Comparison of ENCODE assay signal across 8 cellular contexts in the genomic region with DNA sequence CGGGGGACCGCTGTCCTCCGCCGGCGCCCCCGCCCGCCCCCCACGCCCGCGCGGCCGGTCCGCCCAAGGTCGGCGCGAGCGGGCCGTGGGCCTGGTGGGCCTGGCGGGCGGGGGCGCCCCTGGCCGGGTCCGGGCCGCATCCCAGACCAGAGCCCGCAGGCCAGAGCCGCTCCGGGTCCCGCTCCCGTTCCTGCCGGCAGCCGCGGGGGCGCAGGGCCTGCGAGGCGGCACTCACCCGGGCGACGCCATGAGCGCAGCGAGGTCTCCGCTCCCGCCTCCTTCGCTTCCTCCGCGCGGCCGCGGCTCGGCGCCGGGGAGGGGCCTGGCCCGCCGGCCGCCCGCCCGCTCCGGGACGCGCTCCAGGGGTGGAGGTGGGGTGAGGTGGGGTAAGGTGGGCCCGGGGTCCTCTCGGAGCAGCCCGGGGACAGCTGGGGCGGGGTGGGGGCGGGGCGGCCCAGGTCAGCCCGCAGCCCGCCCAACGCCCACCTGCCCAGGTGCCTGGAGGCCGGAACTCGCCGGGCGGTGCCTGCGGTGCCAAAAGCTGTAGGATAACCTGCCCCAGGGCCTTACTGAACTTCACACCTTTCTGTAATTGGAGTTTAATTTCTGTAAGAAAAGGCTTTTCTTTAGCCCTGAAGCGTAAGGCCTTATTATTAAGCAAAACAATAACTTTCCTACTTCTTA. TPM values are rescaled to one million over a fixed set of nuclear protein-coding genes. Genes with fewer than 3 reads are reported as not detected.
A peak's percentile ranks its signal among the peaks of the same experiment; 100 is the strongest.
DNase-seq lines count a peak whose midpoint lies in the region; ATAC-seq and TF ChIP-seq lines count a peak whose summit lies in the region.

A gene with protein sequence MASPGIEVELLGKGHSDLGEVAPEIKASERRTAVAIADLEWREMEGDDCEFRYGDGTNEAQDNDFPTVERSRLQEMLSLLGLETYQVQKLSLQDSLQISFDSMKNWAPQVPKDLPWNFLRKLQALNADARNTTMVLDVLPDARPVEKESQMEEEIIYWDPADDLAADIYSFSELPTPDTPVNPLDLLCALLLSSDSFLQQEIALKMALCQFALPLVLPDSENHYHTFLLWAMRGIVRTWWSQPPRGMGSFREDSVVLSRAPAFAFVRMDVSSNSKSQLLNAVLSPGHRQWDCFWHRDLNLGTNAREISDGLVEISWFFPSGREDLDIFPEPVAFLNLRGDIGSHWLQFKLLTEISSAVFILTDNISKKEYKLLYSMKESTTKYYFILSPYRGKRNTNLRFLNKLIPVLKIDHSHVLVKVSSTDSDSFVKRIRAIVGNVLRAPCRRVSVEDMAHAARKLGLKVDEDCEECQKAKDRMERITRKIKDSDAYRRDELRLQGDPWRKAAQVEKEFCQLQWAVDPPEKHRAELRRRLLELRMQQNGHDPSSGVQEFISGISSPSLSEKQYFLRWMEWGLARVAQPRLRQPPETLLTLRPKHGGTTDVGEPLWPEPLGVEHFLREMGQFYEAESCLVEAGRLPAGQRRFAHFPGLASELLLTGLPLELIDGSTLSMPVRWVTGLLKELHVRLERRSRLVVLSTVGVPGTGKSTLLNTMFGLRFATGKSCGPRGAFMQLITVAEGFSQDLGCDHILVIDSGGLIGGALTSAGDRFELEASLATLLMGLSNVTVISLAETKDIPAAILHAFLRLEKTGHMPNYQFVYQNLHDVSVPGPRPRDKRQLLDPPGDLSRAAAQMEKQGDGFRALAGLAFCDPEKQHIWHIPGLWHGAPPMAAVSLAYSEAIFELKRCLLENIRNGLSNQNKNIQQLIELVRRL (minus strand): TSS at position 270 of the 684 bp plus-strand sequence. CDS start 21 bp downstream, at position 249.

- H3K4me1 Mint-ChIP-seq in dendritic cell treated with granulocyte-macrophage colony-stimulating factor and Interleukin-4, amounts not matched to agents 40 ng/mL and 50 ng/mL, for 4 days (ENCODE audit: low read depth): peaks cover 37% of the 10 kb centered on the region

- no peaks in the 10 kb centered on the region for H3K9me3 Mint-ChIP-seq in dendritic cell treated with granulocyte-macrophage colony-stimulating factor and Interleukin-4, amounts not matched to agents 40 ng/mL and 50 ng/mL, for 4 days

- no peaks in the 10 kb centered on the region for H3K9me3 ChIP-seq in HAP-1
- H3K9me3 ChIP-seq in left lung: no peaks in the 10 kb centered on the region

- TF ChIP-seq POLR2A in NB4 (IDR thresholded peaks at IDR 0.05; ENCODE audit: extremely low read depth, insufficient read length): peak; percentile 57

- TF ChIP-seq CTCF in GM13976 (IDR thresholded peaks at IDR 0.05; ENCODE audit: borderline replicate concordance, control extremely low read depth, extremely low read depth, insufficient read depth, missing control alignments) (no peak), NB4 (IDR thresholded peaks at IDR 0.05; ENCODE audit: low read depth, low read length) (no peak), left lung (IDR thresholded peaks at IDR 0.05) (no peak)

- peak within 1 kb of the TSS; percentile 91 for H3K4me3 Mint-ChIP-seq in dendritic cell treated with granulocyte-macrophage colony-stimulating factor and Interleukin-4, amounts not matched to agents 40 ng/mL and 50 ng/mL, for 4 days

- intact Hi-C loops in dendritic cell treated with granulocyte-macrophage colony-stimulating factor and Interleukin-4, amounts not matched to agents 40 ng/mL and 50 ng/mL, for 4 days (cut with micrococcal nuclease): no loop called here
- intact Hi-C loops in left lung (cut with DNase I): no loop called here

- in situ Hi-C loops in GM13976 (cut with MboI; ENCODE audit: low sequenced_read_pairs, unreplicated experiment): no loop called here
- in situ Hi-C loops in HAP-1 (cut with MboI; ENCODE audit: low sequenced_read_pairs): no loop called here

- peak within 1 kb of the TSS; percentile 88 for H3K27ac Mint-ChIP-seq in dendritic cell treated with granulocyte-macrophage colony-stimulating factor and Interleukin-4, amounts not matched to agents 40 ng/mL and 50 ng/mL, for 4 days

- DNase-seq in GM13976 (ENCODE audit: low spot score): peak; percentile 90
- peak in 1 of 2 experiments; percentile 63 for DNase-seq in HAP-1 (ENCODE audit: low spot score in 2 of 2)
- peak; percentile 70 for DNase-seq in NB4 (ENCODE audit: low read depth)
- DNase-seq in activated CD4-positive, alpha-beta T cell treated with anti-CD3 and anti-CD28 coated beads for 48 hours: peak; percentile 63
- peak; percentile 59 to 94 for DNase-seq in left lung
- peak; percentile 64 for DNase-seq in stimulated activated CD4-positive, alpha-beta T cell treated with anti-CD3 and anti-CD28 coated beads, Interleukin-4, amount 100 ng/mL, for 1 hour

- H3K4me1 ChIP-seq in HAP-1: peaks cover 6% of the 10 kb centered on the region; the same call in 1 of the 2 replicates
- H3K4me1 ChIP-seq in left lung: peaks cover 17 to 27% of the 10 kb centered on the region in 2 donors

- H3K4me3 ChIP-seq in HAP-1: peak within 1 kb of the TSS; percentile 47
- peak within 1 kb of the TSS; percentile 60 for H3K4me3 ChIP-seq in NB4 (ENCODE audit: low read depth, low read length)
- peak within 1 kb of the TSS; percentile 56 to 68 for H3K4me3 ChIP-seq in left lung

- no peaks in the 10 kb centered on the region for H3K27me3 Mint-ChIP-seq in dendritic cell treated with granulocyte-macrophage colony-stimulating factor and Interleukin-4, amounts not matched to agents 40 ng/mL and 50 ng/mL, for 4 days

- ATAC-seq in left lung (peak; percentile 85), HG03457 (IDR thresholded peaks at IDR 0.05; ENCODE audit: unreplicated experiment) (no peak)

- H3K27ac ChIP-seq in left lung: peak within 1 kb of the TSS; percentile 80

- H3K27me3 ChIP-seq in HAP-1 (ENCODE audit: low read depth) (no peaks in the 10 kb centered on the region), left lung (no peaks in the 10 kb centered on the region)

- H3K36me3 ChIP-seq in HAP-1 (replicated peaks): no peaks in the 10 kb centered on the region
- no peaks in the 10 kb centered on the region for H3K36me3 ChIP-seq in left lung

- peaks cover 23% of the 10 kb centered on the region for H3K36me3 Mint-ChIP-seq in dendritic cell treated with granulocyte-macrophage colony-stimulating factor and Interleukin-4, amounts not matched to agents 40 ng/mL and 50 ng/mL, for 4 days (ENCODE audit: low read depth)

RNA-seq across cellular contexts. Expression of the gene that starts here (rescaled TPM):
- 10 to 100 TPM; 25.5 to 29.9 TPM for total RNA-seq in left lung
